ENCODE assay signal across 31 cellular contexts in genomic region chr2:204356128-204356527, GRCh38.
"Had no signal": no experiment of that assay in that cellular context is flagged by ENCODE, and none has a peak within 500 bp of the region (broad histone marks: within the 10 kb centered on the region; RNA-seq: fewer than 3 reads in every experiment).

No MANE protein-coding gene starts in this region.

- H3K9ac ChIP-seq: parathyroid adenoma had no signal

- H3K4me3 Mint-ChIP-seq: naive B cell; naive thymus-derived CD8-positive, alpha-beta T cell; natural killer cell treated with Interleukin-12 subunit alpha and Interleukin-12 subunit beta and Interleukin-15 and Interleukin-18, amount 100 ng/mL, for 72 hours; neural crest cell; stimulated activated naive B cell treated with anti-CD40 and anti-IgM and Interleukin-4, amounts not matched to agents 10 μg/mL and 1 μg/mL and 100 μg/mL, for 72 hours; stimulated activated naive CD8-positive, alpha-beta T cell treated with anti-CD3 and anti-CD28 coated beads, Interleukin-15, Interleukin-2, amounts not matched to agents 100 ng/mL and 50 ng/mL, for 24 hours had no signal

- H2AFZ ChIP-seq: parathyroid adenoma had no signal

- H3K27ac Mint-ChIP-seq: naive B cell; natural killer cell treated with Interleukin-12 subunit alpha and Interleukin-12 subunit beta and Interleukin-15 and Interleukin-18, amount 100 ng/mL, for 72 hours; progenitor cell of endocrine pancreas; stimulated activated naive B cell treated with anti-CD40 and anti-IgM and Interleukin-4, amounts not matched to agents 10 μg/mL and 1 μg/mL and 100 μg/mL, for 72 hours; stimulated activated naive CD8-positive, alpha-beta T cell treated with anti-CD3 and anti-CD28 coated beads, Interleukin-15, Interleukin-2, amounts not matched to agents 100 ng/mL and 50 ng/mL, for 24 hours had no signal

- H3K36me3 Mint-ChIP-seq: naive B cell; naive thymus-derived CD8-positive, alpha-beta T cell; natural killer cell treated with Interleukin-12 subunit alpha and Interleukin-12 subunit beta and Interleukin-15 and Interleukin-18, amount 100 ng/mL, for 72 hours; stimulated activated naive B cell treated with anti-CD40 and anti-IgM and Interleukin-4, amounts not matched to agents 10 μg/mL and 1 μg/mL and 100 μg/mL, for 72 hours had no signal

- H3K9me3 ChIP-seq: ovary, psoas muscle, spleen, stomach, thoracic aorta, thyroid gland, tibial nerve, upper lobe of left lung, vagina had no signal

- H3K4me2 ChIP-seq: smooth muscle cell had no signal

- H3K4me3 ChIP-seq: ovary, psoas muscle, skin epidermis, smooth muscle cell, spleen, stomach, thoracic aorta, thyroid gland, tibial nerve, upper lobe of left lung, vagina had no signal

- H3K9me3 Mint-ChIP-seq: naive B cell; natural killer cell treated with Interleukin-12 subunit alpha and Interleukin-12 subunit beta and Interleukin-15 and Interleukin-18, amount 100 ng/mL, for 72 hours; neural crest cell; stimulated activated naive B cell treated with anti-CD40 and anti-IgM and Interleukin-4, amounts not matched to agents 10 μg/mL and 1 μg/mL and 100 μg/mL, for 72 hours; stimulated activated naive CD8-positive, alpha-beta T cell treated with anti-CD3 and anti-CD28 coated beads, Interleukin-15, Interleukin-2, amounts not matched to agents 100 ng/mL and 50 ng/mL, for 24 hours had no signal

- DNase-seq: naive B cell; naive thymus-derived CD8-positive, alpha-beta T cell; occipital lobe; ovary; posterior cingulate gyrus; psoas muscle; right cardiac atrium; spleen; stimulated activated CD4-positive, alpha-beta T cell treated with anti-CD3 and anti-CD28 coated beads, Interleukin-12 subunit alpha, Interleukin-12 subunit beta, amount 100 ng/mL, for 4 hours; stimulated activated CD4-positive, alpha-beta T cell treated with anti-CD3 and anti-CD28 coated beads, Interleukin-1b, Interleukin-23, amount 100 ng/mL, for 48 hours; stimulated activated CD4-positive, alpha-beta T cell treated with anti-CD3 and anti-CD28 coated beads, Interleukin-4, amount 100 ng/mL, for 1 hour; stimulated activated CD4-positive, alpha-beta T cell treated with anti-CD3 and anti-CD28 coated beads, Interleukin-4, amount 100 ng/mL, for 4 hours; stimulated activated CD8-positive, alpha-beta memory T cell treated with anti-CD3 and anti-CD28 coated beads, Interleukin-4, amount 100 ng/mL, for 48 hours; stimulated activated naive B cell treated with anti-CD40 and anti-IgM and Interleukin-4, amounts not matched to agents 10 μg/mL and 1 μg/mL and 100 μg/mL, for 72 hours; stimulated activated naive CD4-positive, alpha-beta T cell treated with Interleukin-2 at 50 U/mL for 16 hours; stomach; thyroid gland; trophoblast cell; upper lobe of left lung had no signal

- H3K27me3 ChIP-seq: ovary, stomach, thyroid gland, tibial nerve, upper lobe of left lung, vagina had no signal

- H3K79me2 ChIP-seq: parathyroid adenoma had no signal

- H3K36me3 ChIP-seq: ovary, spleen, stomach, thoracic aorta, thyroid gland, tibial nerve, upper lobe of left lung, vagina had no signal

- H3K27me3 Mint-ChIP-seq: progenitor cell of endocrine pancreas had no signal

- FAIRE-seq: urothelium cell line had no signal

- ATAC-seq: naive thymus-derived CD8-positive, alpha-beta T cell; natural killer cell treated with Interleukin-12 subunit alpha and Interleukin-12 subunit beta and Interleukin-15 and Interleukin-18, amount 100 ng/mL, for 72 hours; psoas muscle; right cardiac atrium; sciatic nerve; stimulated activated naive B cell treated with anti-CD40 and anti-IgM and Interleukin-4, amounts not matched to agents 10 μg/mL and 1 μg/mL and 100 μg/mL, for 72 hours had no signal

- H3K4me1 Mint-ChIP-seq: naive B cell; naive thymus-derived CD8-positive, alpha-beta T cell; stimulated activated naive B cell treated with anti-CD40 and anti-IgM and Interleukin-4, amounts not matched to agents 10 μg/mL and 1 μg/mL and 100 μg/mL, for 72 hours had no signal

- H3K4me1 ChIP-seq: parathyroid adenoma, psoas muscle, spleen, stomach, thyroid gland, tibial nerve, upper lobe of left lung, vagina had no signal

- H3K27ac ChIP-seq: ovary, parathyroid adenoma, psoas muscle, skin epidermis, spleen, stomach, thoracic aorta, thyroid gland, tibial nerve, upper lobe of left lung, vagina had no signal
